ENCODE assay signal across 8 cellular contexts in the genomic region with DNA sequence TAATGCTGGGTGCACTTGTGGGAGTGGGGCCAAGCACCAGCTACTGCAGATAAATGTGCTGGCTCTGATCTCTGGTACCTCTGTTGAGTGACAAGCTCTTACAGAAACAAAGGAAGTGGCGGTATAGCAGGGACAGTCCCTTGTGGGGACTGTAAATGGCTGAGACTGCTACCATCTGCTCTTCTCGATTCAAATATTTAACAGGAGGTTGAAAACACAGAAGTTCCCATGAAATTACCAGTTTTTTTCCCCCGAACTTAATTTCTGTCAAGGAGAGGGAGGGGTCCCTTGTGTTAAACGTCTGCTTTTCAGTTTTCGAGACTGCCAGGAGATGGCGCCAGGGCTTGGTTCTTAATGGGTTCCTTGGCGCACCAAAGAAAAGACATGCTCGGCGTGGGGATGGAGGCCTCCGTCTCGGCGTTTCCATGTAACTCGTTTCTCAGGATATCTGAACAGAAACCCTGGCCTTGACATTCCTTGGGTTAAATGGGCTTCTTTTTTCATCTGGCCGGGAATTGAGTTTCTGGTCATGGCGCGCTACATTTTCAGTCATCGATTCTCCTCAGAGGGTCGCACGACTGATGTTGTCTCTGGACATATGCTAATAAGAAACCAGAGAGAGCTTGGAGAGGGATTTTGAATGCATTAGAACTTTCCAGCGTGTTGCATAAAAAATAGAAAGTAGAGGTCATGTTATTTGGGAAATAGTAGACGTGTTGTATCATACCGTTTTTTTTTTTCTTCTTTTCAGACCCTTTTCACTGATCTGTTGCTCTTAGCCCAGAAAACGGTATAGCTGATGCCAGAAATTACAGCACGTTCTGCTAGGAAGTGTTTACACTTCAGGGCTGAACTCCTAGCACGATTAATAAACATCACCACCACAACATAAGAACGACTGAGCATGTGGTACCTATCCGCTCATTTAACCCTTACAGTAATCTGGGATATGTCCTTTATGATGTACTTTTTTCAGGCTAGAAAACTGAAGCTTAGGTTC.
A peak's percentile ranks its signal among the peaks of the same experiment; 100 is the strongest.
DNase-seq lines count a peak whose midpoint lies in the region; TF ChIP-seq lines count a peak whose summit lies in the region.

No MANE protein-coding gene starts in this region.

- H3K79me2 ChIP-seq in KMS-11 (ENCODE audit: insufficient read depth, low read depth) (no peaks in the 10 kb centered on the region), PC-9 (ENCODE audit: low read depth) (no peaks in the 10 kb centered on the region), trophoblast cell (ENCODE audit: control insufficient read depth, insufficient read depth, low read length, poor library complexity) (peaks cover 1% of the 10 kb centered on the region)

- no peak overlapping the region for H3K18ac ChIP-seq in trophoblast cell (ENCODE audit: low read length)

- H3K36me3 ChIP-seq in GM06990 (ENCODE audit: control insufficient read depth, insufficient read depth, low read length) (no peaks in the 10 kb centered on the region), KMS-11 (ENCODE audit: insufficient read depth) (no peaks in the 10 kb centered on the region), PC-9 (ENCODE audit: low read depth) (no peaks in the 10 kb centered on the region), cardiac muscle cell (no peaks in the 10 kb centered on the region), trophoblast cell (ENCODE audit: control insufficient read depth in 1 of 2, insufficient read depth in 2 of 2, low read length in 2 of 2) (no peaks in the 10 kb centered on the region)

- H3K9me3 Mint-ChIP-seq in activated naive CD8-positive, alpha-beta T cell treated with anti-CD3 and anti-CD28 coated beads for 36 hours = no peaks in the 10 kb centered on the region

- H3K36me3 Mint-ChIP-seq in activated naive CD8-positive, alpha-beta T cell treated with anti-CD3 and anti-CD28 coated beads for 36 hours = no peaks in the 10 kb centered on the region

- intact Hi-C loops in PC-9 (cut with micrococcal nuclease; ENCODE audit: unreplicated experiment) = loop anchor here (1.0 to 10.0 kb wide), 7 partner anchors 139 to 525 kb away; no protein-coding TSS in a partner anchor

- peak overlapping the region; percentile 69 for H4K8ac ChIP-seq in trophoblast cell (ENCODE audit: low read depth, low read length)

- H3K79me1 ChIP-seq in trophoblast cell (ENCODE audit: low read length) = no peaks in the 10 kb centered on the region

- no CpG with 5 or more reads among the region's 27 CpGs for WGBS in trophoblast cell (ENCODE audit: extremely low coverage, insufficient coverage, insufficient read length)

- H4K20me1 ChIP-seq in KMS-11 (ENCODE audit: insufficient read depth) = no peaks in the 10 kb centered on the region
- H4K20me1 ChIP-seq in PC-9 (ENCODE audit: insufficient read depth) = no peaks in the 10 kb centered on the region

- no peaks in the 10 kb centered on the region for H3K9me3 ChIP-seq in PC-9 (ENCODE audit: insufficient read depth, low read depth)
- H3K9me3 ChIP-seq in cardiac muscle cell (ENCODE audit: low read depth) = no peaks in the 10 kb centered on the region
- no peaks in the 10 kb centered on the region for H3K9me3 ChIP-seq in trophoblast cell (ENCODE audit: insufficient read depth, low read depth, low read length)

- no peaks in the 10 kb centered on the region for H3F3A ChIP-seq in PC-9 (ENCODE audit: insufficient read depth, low read depth)

- peaks cover 10% of the 10 kb centered on the region for H3K27me3 Mint-ChIP-seq in activated naive CD8-positive, alpha-beta T cell treated with anti-CD3 and anti-CD28 coated beads for 36 hours

- H2AFZ ChIP-seq in KMS-11 (ENCODE audit: low read depth) (no peak overlapping the region), PC-9 (no peak overlapping the region), trophoblast cell (ENCODE audit: insufficient read depth, low read length, poor library complexity) (peak overlapping the region; percentile 33)

- H3K14ac ChIP-seq in trophoblast cell (ENCODE audit: low read length) = no peak overlapping the region

- H2BK12ac ChIP-seq in trophoblast cell (ENCODE audit: low read length) = peak overlapping the region; percentile 46

- CTCF ChIA-PET in PC-9 (lab: Charles Lee) = interaction anchor here (0.5 to 2.1 kb wide), 4 partner anchors 155 to 525 kb away, joined by 3 to 8 read pairs (median 4); no protein-coding TSS in a partner anchor

- H4K12ac ChIP-seq in trophoblast cell (ENCODE audit: low read depth, low read length) = no peak overlapping the region

- POLR2A ChIA-PET in PC-9 (lab: Charles Lee; ENCODE audit: unreplicated experiment) = interaction anchor here (0.7 to 0.8 kb wide), 2 partner anchors 43 to 139 kb away, joined by 3 to 4 read pairs; no protein-coding TSS in a partner anchor

- H3K9me2 ChIP-seq in PC-9 (ENCODE audit: insufficient read depth) = no peaks in the 10 kb centered on the region

- H3K4me1 ChIP-seq in KMS-11 (ENCODE audit: low read depth, poor library complexity, severe bottlenecking) = no peaks in the 10 kb centered on the region
- no peaks in the 10 kb centered on the region for H3K4me1 ChIP-seq in PC-9 (replicated peaks; ENCODE audit: insufficient read depth)
- peaks cover 6% of the 10 kb centered on the region for H3K4me1 ChIP-seq in cardiac muscle cell (ENCODE audit: low read depth)
- peaks cover 2% of the 10 kb centered on the region in 2 experiments for H3K4me1 ChIP-seq in trophoblast cell (ENCODE audit: control insufficient read depth in 1 of 2, insufficient read depth in 2 of 2, low read length in 2 of 2)

- no peak overlapping the region for H4K91ac ChIP-seq in trophoblast cell (ENCODE audit: low read depth, low read length)

- DNase-seq in GM06990 (ENCODE audit: extremely low read depth, insufficient read length) (peak; percentile 44), H4 (ENCODE audit: low spot score) (peak; percentile 75), PC-9 (peak in 1 of 2 experiments; percentile 74), cardiac muscle cell (ENCODE audit: low read depth in 1 of 2, low spot score in 1 of 2) (peak; percentile 85 to 87), trophoblast cell (peak; percentile 55 to 79), GF-D8 (lab: John Stamatoyannopoulos, UW) (no peak)
- DNase-seq in activated naive CD8-positive, alpha-beta T cell treated with anti-CD3 and anti-CD28 coated beads for 36 hours = peak; percentile 62

- no peak overlapping the region for H2BK120ac ChIP-seq in trophoblast cell (ENCODE audit: insufficient read depth, low read length, poor library complexity)

- no TSS peak for BruUV-seq in PC-9 (replicated peaks; lab: Mats Ljungman, UMichigan)

- TF ChIP-seq CTCF in GM06990 (IDR thresholded peaks at IDR 0.05; ENCODE audit: insufficient read depth, low read length, poor library complexity, severe bottlenecking) (peak; percentile 71), KMS-11 (conservative IDR thresholded peaks at IDR 0.05; ENCODE audit: low read depth, low read length) (peak; percentile 59), PC-9 (conservative IDR thresholded peaks at IDR 0.05) (peak; percentile 80), cardiac muscle cell (IDR thresholded peaks at IDR 0.05; ENCODE audit: low read depth, low read length) (peak; percentile 87)

- no peak overlapping the region for H3K9ac ChIP-seq in KMS-11
- H3K9ac ChIP-seq in trophoblast cell (ENCODE audit: low read length) = no peak overlapping the region

- no peak overlapping the region for H2AK5ac ChIP-seq in trophoblast cell (ENCODE audit: low read length)

- no peak overlapping the region for H3K4ac ChIP-seq in trophoblast cell (ENCODE audit: low read depth, low read length)

- no peak overlapping the region for H3K23ac ChIP-seq in trophoblast cell (ENCODE audit: low read length)

- H2BK5ac ChIP-seq in trophoblast cell (ENCODE audit: low read depth, low read length, poor library complexity) = no peak overlapping the region

- peaks cover 20% of the 10 kb centered on the region for H3K4me1 Mint-ChIP-seq in activated naive CD8-positive, alpha-beta T cell treated with anti-CD3 and anti-CD28 coated beads for 36 hours

- no peak overlapping the region for H3K4me2 ChIP-seq in KMS-11
- H3K4me2 ChIP-seq in PC-9 = peak overlapping the region; percentile 40; the same call in 1 of the 2 replicates
- peak overlapping the region; percentile 51 for H3K4me2 ChIP-seq in trophoblast cell (ENCODE audit: low read length)

- H3K27me3 ChIP-seq in GM06990 (replicated peaks; ENCODE audit: control insufficient read depth, insufficient read depth, low read length) = no peaks in the 10 kb centered on the region
- H3K27me3 ChIP-seq in KMS-11 (ENCODE audit: insufficient read depth, low read depth) = no peaks in the 10 kb centered on the region
- H3K27me3 ChIP-seq in PC-9 (ENCODE audit: insufficient read depth, low read depth) = no peaks in the 10 kb centered on the region
- H3K27me3 ChIP-seq in cardiac muscle cell = no peaks in the 10 kb centered on the region
- no peaks in the 10 kb centered on the region for H3K27me3 ChIP-seq in trophoblast cell (ENCODE audit: insufficient read depth, low read length)

- peak overlapping the region; percentile 75 for H3K27ac Mint-ChIP-seq in activated naive CD8-positive, alpha-beta T cell treated with anti-CD3 and anti-CD28 coated beads for 36 hours

- peak overlapping the region; percentile 49 for H3K4me3 Mint-ChIP-seq in activated naive CD8-positive, alpha-beta T cell treated with anti-CD3 and anti-CD28 coated beads for 36 hours

- H3K27ac ChIP-seq in KMS-11 = no peak overlapping the region
- H3K27ac ChIP-seq in PC-9 = no peak overlapping the region
- H3K27ac ChIP-seq in cardiac muscle cell = no peak overlapping the region
- no peak overlapping the region for H3K27ac ChIP-seq in trophoblast cell (ENCODE audit: low read depth, low read length)

- H3K4me3 ChIP-seq in GM06990 (replicated peaks; ENCODE audit: low read depth, low read length) (no peak overlapping the region), KMS-11 (IDR thresholded peaks at IDR 0.05; ENCODE audit: insufficient read depth, low read depth, low read length) (no peak overlapping the region), PC-9 (no peak overlapping the region), cardiac muscle cell (no peak overlapping the region), trophoblast cell (ENCODE audit: low read depth, low read length) (no peak overlapping the region)
